ENCODE assay signal across 1 cellular context in genomic region chr6:39302669-39303424, GRCh38.
TF ChIP-seq lines count a peak whose summit lies in the region.

No MANE protein-coding gene starts in this region.

TF ChIP-seq in K562, 482 proteins besides CTCF, POLR2A, EP300 and RAD21 (continued from another document):
- TF ChIP-seq, protein P1, sequence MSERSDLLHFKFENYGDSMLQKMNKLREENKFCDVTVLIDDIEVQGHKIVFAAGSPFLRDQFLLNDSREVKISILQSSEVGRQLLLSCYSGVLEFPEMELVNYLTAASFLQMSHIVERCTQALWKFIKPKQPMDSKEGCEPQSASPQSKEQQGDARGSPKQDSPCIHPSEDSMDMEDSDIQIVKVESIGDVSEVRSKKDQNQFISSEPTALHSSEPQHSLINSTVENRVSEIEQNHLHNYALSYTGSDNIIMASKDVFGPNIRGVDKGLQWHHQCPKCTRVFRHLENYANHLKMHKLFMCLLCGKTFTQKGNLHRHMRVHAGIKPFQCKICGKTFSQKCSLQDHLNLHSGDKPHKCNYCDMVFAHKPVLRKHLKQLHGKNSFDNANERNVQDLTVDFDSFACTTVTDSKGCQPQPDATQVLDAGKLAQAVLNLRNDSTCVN (CRISPR knock-in tag; IDR thresholded peaks at IDR 0.05) = no peak
- no peak for TF ChIP-seq ZNF76 (CRISPR knock-in tag; IDR thresholded peaks at IDR 0.05; ENCODE audit: borderline replicate concordance)
- 0 out of 2 replicates have a peak, but pooled peaks have one; percentile 28 for TF ChIP-seq ZNF24 (IDR thresholded peaks at IDR 0.05)
- peak; percentile 100 for TF ChIP-seq SMC3 (conservative IDR thresholded peaks at IDR 0.05; ENCODE audit: insufficient read depth, low read depth, low read length)
- no peak for TF ChIP-seq ZNF212 (CRISPR knock-in tag; IDR thresholded peaks at IDR 0.05)
- no peak for TF ChIP-seq NCOA2 (IDR thresholded peaks at IDR 0.05; ENCODE audit: partially characterized antibody in 2 of 2)
- TF ChIP-seq, protein P2, sequence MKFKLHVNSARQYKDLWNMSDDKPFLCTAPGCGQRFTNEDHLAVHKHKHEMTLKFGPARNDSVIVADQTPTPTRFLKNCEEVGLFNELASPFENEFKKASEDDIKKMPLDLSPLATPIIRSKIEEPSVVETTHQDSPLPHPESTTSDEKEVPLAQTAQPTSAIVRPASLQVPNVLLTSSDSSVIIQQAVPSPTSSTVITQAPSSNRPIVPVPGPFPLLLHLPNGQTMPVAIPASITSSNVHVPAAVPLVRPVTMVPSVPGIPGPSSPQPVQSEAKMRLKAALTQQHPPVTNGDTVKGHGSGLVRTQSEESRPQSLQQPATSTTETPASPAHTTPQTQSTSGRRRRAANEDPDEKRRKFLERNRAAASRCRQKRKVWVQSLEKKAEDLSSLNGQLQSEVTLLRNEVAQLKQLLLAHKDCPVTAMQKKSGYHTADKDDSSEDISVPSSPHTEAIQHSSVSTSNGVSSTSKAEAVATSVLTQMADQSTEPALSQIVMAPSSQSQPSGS (CRISPR knock-in tag; IDR thresholded peaks at IDR 0.05) = no peak
- TF ChIP-seq ZNF778 (CRISPR knock-in tag; IDR thresholded peaks at IDR 0.05) = no peak
- peak; percentile 37; the same call in 1 of the 2 replicates for TF ChIP-seq L3MBTL2 (IDR thresholded peaks at IDR 0.05)
- TF ChIP-seq BRCA1 (IDR thresholded peaks at IDR 0.05) = no peak
- TF ChIP-seq BRCA1 (CRISPR knock-in tag; IDR thresholded peaks at IDR 0.05) = no peak
- TF ChIP-seq MED1 (CRISPR knock-in tag; IDR thresholded peaks at IDR 0.05; ENCODE audit: borderline replicate concordance) = no peak
- no peak for TF ChIP-seq ZMIZ1 (IDR thresholded peaks at IDR 0.05; ENCODE audit: low read depth in 2 of 2, low read length in 2 of 2)
- TF ChIP-seq STAG1 (CRISPR knock-in tag; IDR thresholded peaks at IDR 0.05; ENCODE audit: borderline replicate concordance) = peak; percentile 99
- TF ChIP-seq CTBP1 (IDR thresholded peaks at IDR 0.05; ENCODE audit: borderline replicate concordance) = 0 out of 2 replicates have a peak, but pooled peaks have one; percentile 45
- TF ChIP-seq CEBPG (CRISPR knock-in tag; IDR thresholded peaks at IDR 0.05) = peak; percentile 80
- TF ChIP-seq CEBPG (tag; conservative IDR thresholded peaks at IDR 0.05 in 1 of 2, IDR thresholded peaks at IDR 0.05 in 1 of 2) = peak; percentile 54 to 92; a peak in 3 of 4 replicates
- TF ChIP-seq, protein P3, sequence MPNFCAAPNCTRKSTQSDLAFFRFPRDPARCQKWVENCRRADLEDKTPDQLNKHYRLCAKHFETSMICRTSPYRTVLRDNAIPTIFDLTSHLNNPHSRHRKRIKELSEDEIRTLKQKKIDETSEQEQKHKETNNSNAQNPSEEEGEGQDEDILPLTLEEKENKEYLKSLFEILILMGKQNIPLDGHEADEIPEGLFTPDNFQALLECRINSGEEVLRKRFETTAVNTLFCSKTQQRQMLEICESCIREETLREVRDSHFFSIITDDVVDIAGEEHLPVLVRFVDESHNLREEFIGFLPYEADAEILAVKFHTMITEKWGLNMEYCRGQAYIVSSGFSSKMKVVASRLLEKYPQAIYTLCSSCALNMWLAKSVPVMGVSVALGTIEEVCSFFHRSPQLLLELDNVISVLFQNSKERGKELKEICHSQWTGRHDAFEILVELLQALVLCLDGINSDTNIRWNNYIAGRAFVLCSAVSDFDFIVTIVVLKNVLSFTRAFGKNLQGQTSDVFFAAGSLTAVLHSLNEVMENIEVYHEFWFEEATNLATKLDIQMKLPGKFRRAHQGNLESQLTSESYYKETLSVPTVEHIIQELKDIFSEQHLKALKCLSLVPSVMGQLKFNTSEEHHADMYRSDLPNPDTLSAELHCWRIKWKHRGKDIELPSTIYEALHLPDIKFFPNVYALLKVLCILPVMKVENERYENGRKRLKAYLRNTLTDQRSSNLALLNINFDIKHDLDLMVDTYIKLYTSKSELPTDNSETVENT (CRISPR knock-in tag; IDR thresholded peaks at IDR 0.05) = 0 out of 2 replicates have a peak, but pooled peaks have one; percentile 38
- TF ChIP-seq NONO (IDR thresholded peaks at IDR 0.05; ENCODE audit: low read depth in 2 of 2, low read length in 1 of 2) = 0 out of 4 replicates have a peak, but pooled peaks of 1 of the 2 experiments have one; percentile 57
- TF ChIP-seq, protein P4, sequence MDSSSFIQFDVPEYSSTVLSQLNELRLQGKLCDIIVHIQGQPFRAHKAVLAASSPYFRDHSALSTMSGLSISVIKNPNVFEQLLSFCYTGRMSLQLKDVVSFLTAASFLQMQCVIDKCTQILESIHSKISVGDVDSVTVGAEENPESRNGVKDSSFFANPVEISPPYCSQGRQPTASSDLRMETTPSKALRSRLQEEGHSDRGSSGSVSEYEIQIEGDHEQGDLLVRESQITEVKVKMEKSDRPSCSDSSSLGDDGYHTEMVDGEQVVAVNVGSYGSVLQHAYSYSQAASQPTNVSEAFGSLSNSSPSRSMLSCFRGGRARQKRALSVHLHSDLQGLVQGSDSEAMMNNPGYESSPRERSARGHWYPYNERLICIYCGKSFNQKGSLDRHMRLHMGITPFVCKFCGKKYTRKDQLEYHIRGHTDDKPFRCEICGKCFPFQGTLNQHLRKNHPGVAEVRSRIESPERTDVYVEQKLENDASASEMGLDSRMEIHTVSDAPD (CRISPR knock-in tag; IDR thresholded peaks at IDR 0.05) = no peak
- TF ChIP-seq ETV1 (tag; conservative IDR thresholded peaks at IDR 0.05; ENCODE audit: low read depth) = peak; percentile 63; the same call in 1 of the 2 replicates
- no peak for TF ChIP-seq CBFA2T2 (conservative IDR thresholded peaks at IDR 0.05)
- TF ChIP-seq ZNF77 (CRISPR knock-in tag; IDR thresholded peaks at IDR 0.05) = no peak
- TF ChIP-seq GABPB1 (CRISPR knock-in tag; IDR thresholded peaks at IDR 0.05) = peak; percentile 56
- TF ChIP-seq, protein P5, sequence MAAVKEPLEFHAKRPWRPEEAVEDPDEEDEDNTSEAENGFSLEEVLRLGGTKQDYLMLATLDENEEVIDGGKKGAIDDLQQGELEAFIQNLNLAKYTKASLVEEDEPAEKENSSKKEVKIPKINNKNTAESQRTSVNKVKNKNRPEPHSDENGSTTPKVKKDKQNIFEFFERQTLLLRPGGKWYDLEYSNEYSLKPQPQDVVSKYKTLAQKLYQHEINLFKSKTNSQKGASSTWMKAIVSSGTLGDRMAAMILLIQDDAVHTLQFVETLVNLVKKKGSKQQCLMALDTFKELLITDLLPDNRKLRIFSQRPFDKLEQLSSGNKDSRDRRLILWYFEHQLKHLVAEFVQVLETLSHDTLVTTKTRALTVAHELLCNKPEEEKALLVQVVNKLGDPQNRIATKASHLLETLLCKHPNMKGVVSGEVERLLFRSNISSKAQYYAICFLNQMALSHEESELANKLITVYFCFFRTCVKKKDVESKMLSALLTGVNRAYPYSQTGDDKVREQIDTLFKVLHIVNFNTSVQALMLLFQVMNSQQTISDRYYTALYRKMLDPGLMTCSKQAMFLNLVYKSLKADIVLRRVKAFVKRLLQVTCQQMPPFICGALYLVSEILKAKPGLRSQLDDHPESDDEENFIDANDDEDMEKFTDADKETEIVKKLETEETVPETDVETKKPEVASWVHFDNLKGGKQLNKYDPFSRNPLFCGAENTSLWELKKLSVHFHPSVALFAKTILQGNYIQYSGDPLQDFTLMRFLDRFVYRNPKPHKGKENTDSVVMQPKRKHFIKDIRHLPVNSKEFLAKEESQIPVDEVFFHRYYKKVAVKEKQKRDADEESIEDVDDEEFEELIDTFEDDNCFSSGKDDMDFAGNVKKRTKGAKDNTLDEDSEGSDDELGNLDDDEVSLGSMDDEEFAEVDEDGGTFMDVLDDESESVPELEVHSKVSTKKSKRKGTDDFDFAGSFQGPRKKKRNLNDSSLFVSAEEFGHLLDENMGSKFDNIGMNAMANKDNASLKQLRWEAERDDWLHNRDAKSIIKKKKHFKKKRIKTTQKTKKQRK (IDR thresholded peaks at IDR 0.05; ENCODE audit: borderline replicate concordance, low read depth, low read length) = no peak
- TF ChIP-seq IRF9 (tag; IDR thresholded peaks at IDR 0.05) = peak; percentile 12; the same call in 1 of the 2 replicates
- peak; percentile 45; the same call in 1 of the 2 replicates for TF ChIP-seq TFAP4 (CRISPR knock-in tag; IDR thresholded peaks at IDR 0.05; ENCODE audit: borderline replicate concordance)
- no peak for TF ChIP-seq KDM1A (IDR thresholded peaks at IDR 0.05)
- no peak for TF ChIP-seq MCM2 (IDR thresholded peaks at IDR 0.05; ENCODE audit: low read depth)
- TF ChIP-seq NR4A1 (CRISPR knock-in tag; IDR thresholded peaks at IDR 0.05) = no peak
- TF ChIP-seq NR4A1 (tag; IDR thresholded peaks at IDR 0.05) = no peak
- no peak for TF ChIP-seq NFIC (IDR thresholded peaks at IDR 0.05)
- TF ChIP-seq ZNF253 (CRISPR knock-in tag; conservative IDR thresholded peaks at IDR 0.05) = no peak
- TF ChIP-seq BRD4 (IDR thresholded peaks at IDR 0.05) = no peak
- TF ChIP-seq ZNF280A (IDR thresholded peaks at IDR 0.05; ENCODE audit: low read depth, partially characterized antibody) = no peak
- no peak for TF ChIP-seq ZNF224 (CRISPR knock-in tag; IDR thresholded peaks at IDR 0.05)
